ENCODE assay signal across 11 cellular contexts in the genomic region with DNA sequence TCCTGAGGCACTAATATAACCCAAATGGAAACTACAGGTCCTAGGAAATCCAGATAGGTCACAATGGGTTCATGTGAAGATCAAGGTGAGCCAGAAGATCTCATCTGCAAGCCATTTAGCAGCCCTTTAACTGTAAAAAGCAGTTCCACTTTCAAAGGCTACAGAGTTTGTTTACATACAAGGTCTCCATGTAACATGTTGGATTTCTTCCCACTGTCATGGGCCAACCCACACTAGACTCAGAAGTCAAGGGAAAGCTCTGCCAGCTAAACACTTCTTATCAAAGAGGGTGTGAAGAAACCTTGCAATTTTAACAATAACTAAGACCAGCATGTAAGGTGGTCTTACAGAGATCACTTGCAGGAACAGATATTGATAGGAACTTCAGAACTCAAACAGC. TPM values are rescaled to one million over a fixed set of nuclear protein-coding genes. Genes with fewer than 3 reads are reported as not detected.
DNase-seq lines count a peak whose midpoint lies in the region; TF ChIP-seq lines count a peak whose summit lies in the region.
"Had no signal": no experiment of that assay in that cellular context is flagged by ENCODE, and none has a peak within 500 bp of the region (broad histone marks: within the 10 kb centered on the region; RNA-seq: fewer than 3 reads in every experiment).

No MANE protein-coding gene starts in this region.

- no peaks in the 10 kb centered on the region for H4K20me1 ChIP-seq in Karpas-422 (ENCODE audit: insufficient read depth, low read depth, low read length)
- H4K20me1 ChIP-seq in fibroblast of lung (ENCODE audit: control insufficient read depth, extremely low read depth, insufficient read depth, low read length): no peaks in the 10 kb centered on the region

- no peak overlapping the region for H3K4me2 ChIP-seq in Karpas-422 (ENCODE audit: low read depth, low read length, poor library complexity, severe bottlenecking)
- no peak overlapping the region for H3K4me2 ChIP-seq in fibroblast of lung (ENCODE audit: extremely low read depth, insufficient read depth, low read length)
- H3K4me2 ChIP-seq in mesenchymal stem cell (ENCODE audit: low read length, poor library complexity, severe bottlenecking): no peak overlapping the region

- H3K9me3 ChIP-seq in Karpas-422 (ENCODE audit: low read length) (no peaks in the 10 kb centered on the region), fibroblast of lung (ENCODE audit: control insufficient read depth, insufficient read depth, low read depth, low read length) (no peaks in the 10 kb centered on the region), mesenchymal stem cell (ENCODE audit: control insufficient read depth, low read length) (no peaks in the 10 kb centered on the region)

- no peak overlapping the region for H4K91ac ChIP-seq in mesenchymal stem cell (ENCODE audit: low read length)

- in situ Hi-C loops in ACHN (cut with HindIII; ENCODE audit: low pct_ligation_motif_present, low pct_unique_long_range_greater_than_20kb, low sequenced_read_pairs): no loop called here

- no peak overlapping the region for H2BK12ac ChIP-seq in mesenchymal stem cell (ENCODE audit: low read length in 2 of 2)

- no peak overlapping the region for H2AFZ ChIP-seq in Karpas-422 (ENCODE audit: low read length)
- H2AFZ ChIP-seq in fibroblast of lung (ENCODE audit: low read length): no peak overlapping the region
- no peak overlapping the region for H2AFZ ChIP-seq in mesenchymal stem cell (ENCODE audit: low read depth, low read length)

- DNase-seq in Karpas-422 (no peak), fibroblast of lung (ENCODE audit: low read depth in 2 of 2) (peak; percentile 11 to 39), mesenchymal stem cell (peak; percentile 42), ACHN (no peak), GM19240 (ENCODE audit: insufficient read length, low spot score) (no peak)
- no peak for DNase-seq in activated CD4-positive, alpha-beta T cell treated with anti-CD3 and anti-CD28 coated beads for 48 hours
- DNase-seq: C1 segment of cervical spinal cord, DMS 273 treated with DMSO at 0.1 percent for 48 hours, NCI-H1417 treated with DMSO at 0.1 percent for 48 hours, NCI-H82 had no signal

- peaks cover 18% of the 10 kb centered on the region for H3K79me1 ChIP-seq in mesenchymal stem cell (replicated peaks; ENCODE audit: low read length, poor library complexity, severe bottlenecking)

- H3K4me3 ChIP-seq in Karpas-422 (ENCODE audit: low read length) (no peak overlapping the region), fibroblast of lung (replicated peaks in 1 of 4; ENCODE audit: control extremely low read depth in 1 of 4, insufficient read depth in 1 of 4, low read depth in 3 of 4, low read length in 4 of 4) (no peak overlapping the region), mesenchymal stem cell (ENCODE audit: insufficient read depth in 1 of 2, low read depth in 1 of 2, low read length in 2 of 2) (no peak overlapping the region)

- H3K27ac ChIP-seq in Karpas-422 (ENCODE audit: low read length) (peak overlapping the region; percentile 39; the same call in 1 of the 2 replicates), VCaP (peak overlapping the region; percentile 24), fibroblast of lung (ENCODE audit: insufficient read depth, low read length) (no peak overlapping the region), mesenchymal stem cell (ENCODE audit: low read length, poor library complexity, severe bottlenecking) (peak overlapping the region; percentile 43)

- H3K27me3 ChIP-seq in Karpas-422 (ENCODE audit: low read length) (no peaks in the 10 kb centered on the region), fibroblast of lung (ENCODE audit: control insufficient read depth, insufficient read depth, low read length) (no peaks in the 10 kb centered on the region), mesenchymal stem cell (ENCODE audit: control insufficient read depth in 1 of 2, insufficient read depth in 1 of 2, low read length in 2 of 2) (no peaks in the 10 kb centered on the region)

- H4K8ac ChIP-seq in mesenchymal stem cell (ENCODE audit: low read length): no peak overlapping the region

- H2BK15ac ChIP-seq in mesenchymal stem cell (ENCODE audit: low read depth, poor library complexity, severe bottlenecking): no peak overlapping the region

- H3K79me2 ChIP-seq in Karpas-422 (ENCODE audit: low read length) (peaks cover 21% of the 10 kb centered on the region), fibroblast of lung (ENCODE audit: control insufficient read depth, insufficient read depth, low read length) (peaks cover 4% of the 10 kb centered on the region)

- no peak overlapping the region for H3K9ac ChIP-seq in Karpas-422 (ENCODE audit: low read length)
- no peak overlapping the region for H3K9ac ChIP-seq in fibroblast of lung (ENCODE audit: insufficient read depth, low read length)
- H3K9ac ChIP-seq in mesenchymal stem cell (ENCODE audit: low read length): no peak overlapping the region

- no peak overlapping the region for H3K23ac ChIP-seq in mesenchymal stem cell (ENCODE audit: low read length in 2 of 2)

- peak overlapping the region; percentile 31 for H2AK5ac ChIP-seq in mesenchymal stem cell (ENCODE audit: low read length, severe bottlenecking)

- H2BK5ac ChIP-seq in mesenchymal stem cell (ENCODE audit: low read depth, low read length, poor library complexity, severe bottlenecking): no peak overlapping the region

- H3K14ac ChIP-seq in mesenchymal stem cell (ENCODE audit: low read length in 2 of 2): no peak overlapping the region

- H3K4me1 ChIP-seq in Karpas-422 (ENCODE audit: low read length) (peaks cover 40% of the 10 kb centered on the region), fibroblast of lung (ENCODE audit: control insufficient read depth, extremely low read depth, insufficient read depth, low read length) (peaks cover 9% of the 10 kb centered on the region), mesenchymal stem cell (ENCODE audit: control insufficient read depth, insufficient read depth, low read depth, low read length) (peaks cover 9% of the 10 kb centered on the region)

- peaks cover 5% of the 10 kb centered on the region; the same call in 1 of the 2 replicates for H3K36me3 ChIP-seq in Karpas-422 (ENCODE audit: insufficient read depth, low read length)
- H3K36me3 ChIP-seq in fibroblast of lung (ENCODE audit: control insufficient read depth, insufficient read depth, low read length): peaks cover 2% of the 10 kb centered on the region
- peaks cover 2 to 17% of the 10 kb centered on the region in 2 experiments for H3K36me3 ChIP-seq in mesenchymal stem cell (ENCODE audit: control insufficient read depth in 1 of 2, insufficient read depth in 2 of 2, low read depth in 1 of 2, low read length in 2 of 2)

- no peak overlapping the region for H3K18ac ChIP-seq in mesenchymal stem cell (ENCODE audit: low read depth in 1 of 2, low read length in 2 of 2)

- H3K4ac ChIP-seq in mesenchymal stem cell (ENCODE audit: low read depth in 1 of 2, low read length in 2 of 2): no peak overlapping the region

- TF ChIP-seq CTCF in VCaP (conservative IDR thresholded peaks at IDR 0.05) (no peak), fibroblast of lung (conservative IDR thresholded peaks at IDR 0.05 in 1 of 2, IDR thresholded peaks at IDR 0.05 in 1 of 2; ENCODE audit: low read depth in 1 of 2, low read length in 2 of 2) (no peak)

- H2BK120ac ChIP-seq in mesenchymal stem cell (ENCODE audit: low read depth, low read length): no peak overlapping the region

- H3K9me2 ChIP-seq in Karpas-422 (replicated peaks; ENCODE audit: insufficient read depth, low read length): no peaks in the 10 kb centered on the region

RNA-seq across cellular contexts. Expression of gene CTNNAL1, which starts 3.8 kb away (rescaled TPM):
- total RNA-seq in Karpas-422 (2014; rRNA removed; shearing (Covaris generic); ENCODE audit: low replicate concordance): 26.8 and 31.4 TPM in 2 replicates
- 68.4 and 80.6 TPM in 2 replicates for total RNA-seq in fibroblast of lung
- polyA plus RNA-seq in fibroblast of lung: 95.2 and 110 TPM in 2 replicates
- polyA plus RNA-seq in fibroblast of lung (2012): 65.5 and 83.0 TPM in 2 replicates
- polyA minus RNA-seq in fibroblast of lung (ENCODE audit: low replicate concordance): 0.78 and 5.9 TPM in 2 replicates
- 13.1 TPM for polyA plus RNA-seq in mesenchymal stem cell (2013, experiment 1 of 2)
- polyA plus RNA-seq in mesenchymal stem cell (2013, experiment 2 of 2): 12.7 TPM

Comparison
In these comparisons a context has a peak if more than half of its experiments do, and no peak if none do; other contexts are left out.
1. DNase-seq: peak in fibroblast of lung (2 of 2) and mesenchymal stem cell (single experiment); none in Karpas-422 (single experiment), ACHN (single experiment), GM19240 (single experiment) and activated CD4-positive, alpha-beta T cell treated with anti-CD3 and anti-CD28 coated beads for 48 hours (single experiment).